In genomic region chr19:2039082-2039958, GRCh38 we compare ENCODE assay signal across 16 cellular contexts. TPM values are rescaled to one million over a fixed set of nuclear protein-coding genes. Genes with fewer than 3 reads are reported as not detected.
A peak's percentile ranks its signal among the peaks of the same experiment; 100 is the strongest.
DNase-seq lines count a peak whose midpoint lies in the region; ATAC-seq and TF ChIP-seq lines count a peak whose summit lies in the region.
"Had no signal": no experiment of that assay in that cellular context is flagged by ENCODE, and none has a peak within 500 bp of the region (broad histone marks: within the 10 kb centered on the region; RNA-seq: fewer than 3 reads in every experiment).

No MANE protein-coding gene starts in this region.

- peaks cover 22% of the 10 kb centered on the region for H3K4me1 ChIP-seq in cardiac muscle cell (ENCODE audit: low read depth)
- H3K4me1 ChIP-seq in naive thymus-derived CD4-positive, alpha-beta T cell (ENCODE audit: control insufficient read depth in 2 of 2, insufficient read depth in 2 of 2, low read length in 2 of 2) = peaks cover 22 to 36% of the 10 kb centered on the region in 2 donors

- POLR2A ChIA-PET in naive thymus-derived CD4-positive, alpha-beta T cell (lab: Charles Lee) = interaction anchor here (0.6 to 5.5 kb wide), 3 partner anchors 10 to 17 kb away, joined by 3 to 42 read pairs (median 21); partner anchors contain the start of gene MKNK2

- H3K27ac Mint-ChIP-seq in naive thymus-derived CD4-positive, alpha-beta T cell = peak overlapping the region in 7 of 9 donors; percentile 49 to 86 (median 77)

- H3K27ac ChIP-seq in cardiac muscle cell (peak overlapping the region; percentile 32), coronary artery (peak overlapping the region; percentile 1 to 97)
- peak overlapping the region; percentile 35 for H3K27ac ChIP-seq in naive thymus-derived CD4-positive, alpha-beta T cell (ENCODE audit: low read depth, low read length)
- H3K27ac ChIP-seq: GM23248, SJSA1 had no signal

- peaks cover 0 to 9% (median 0%) of the 10 kb centered on the region in 5 donors for H3K36me3 Mint-ChIP-seq in naive thymus-derived CD4-positive, alpha-beta T cell

- intact Hi-C loops in Right ventricle myocardium inferior (cut with DNase I) = no loop called here
- intact Hi-C loops in naive thymus-derived CD4-positive, alpha-beta T cell (cut with micrococcal nuclease) = no loop called here

- H3K27me3 ChIP-seq in cardiac muscle cell = no peaks in the 10 kb centered on the region
- no peaks in the 10 kb centered on the region for H3K27me3 ChIP-seq in naive thymus-derived CD4-positive, alpha-beta T cell (ENCODE audit: control insufficient read depth in 2 of 2, insufficient read depth in 2 of 2, low read length in 2 of 2)
- H3K27me3 ChIP-seq: SJSA1 had no signal

- H3K4me3 Mint-ChIP-seq in naive thymus-derived CD4-positive, alpha-beta T cell = peak overlapping the region in 2 of 10 donors; percentile 37 to 48

- peaks cover 4 to 37% (median 25%) of the 10 kb centered on the region in 7 donors for H3K4me1 Mint-ChIP-seq in naive thymus-derived CD4-positive, alpha-beta T cell

- DNase-seq in cardiac muscle cell (ENCODE audit: low read depth in 1 of 2, low spot score in 1 of 2) (no peak), Right ventricle myocardium inferior (ENCODE audit: missing footprints) (no peak), coronary artery (ENCODE audit: low spot score) (no peak), GM19240 (ENCODE audit: insufficient read length, low spot score) (no peak), DMS153 (lab: John Stamatoyannopoulos, UW) (no peak)
- no peak for DNase-seq in naive thymus-derived CD4-positive, alpha-beta T cell
- DNase-seq: activated CD4-positive, alpha-beta T cell treated with anti-CD3 and anti-CD28 coated beads, Interleukin-2, amount 50 U/mL, for 1 hour; effector CD4-positive, alpha-beta T cell; GM23248; hippocampal formation; NCI-H1436 treated with DMSO at 0.1 percent for 48 hours; NCI-H82; retina had no signal

- no peaks in the 10 kb centered on the region for H3K9me3 ChIP-seq in cardiac muscle cell (ENCODE audit: low read depth)
- peaks cover 0 to 4% (median 0%) of the 10 kb centered on the region in 3 experiments for H3K9me3 ChIP-seq in naive thymus-derived CD4-positive, alpha-beta T cell (ENCODE audit: control insufficient read depth in 2 of 3, low read length in 3 of 3)

- no peaks in the 10 kb centered on the region for H3K36me3 ChIP-seq in cardiac muscle cell
- H3K36me3 ChIP-seq in naive thymus-derived CD4-positive, alpha-beta T cell (ENCODE audit: control insufficient read depth in 2 of 3, insufficient read depth in 3 of 3, low read length in 3 of 3) = peaks cover 0 to 56% (median 24%) of the 10 kb centered on the region in 3 experiments

- H3K4me3 ChIP-seq in cardiac muscle cell (no peak overlapping the region), coronary artery (no peak overlapping the region)
- no peak overlapping the region for H3K4me3 ChIP-seq in naive thymus-derived CD4-positive, alpha-beta T cell (ENCODE audit: low read length)
- H3K4me3 ChIP-seq: GM23248, SJSA1 had no signal

- ATAC-seq in Right ventricle myocardium inferior = no peak
- ATAC-seq in naive thymus-derived CD4-positive, alpha-beta T cell = no peak
- no peak for ATAC-seq in GM21423 (IDR thresholded peaks at IDR 0.05; ENCODE audit: unreplicated experiment)
- ATAC-seq in GM18909 (IDR thresholded peaks at IDR 0.05; ENCODE audit: poor library complexity, unreplicated experiment) = no peak

- no peaks in the 10 kb centered on the region for H3K27me3 Mint-ChIP-seq in naive thymus-derived CD4-positive, alpha-beta T cell

- H3K9me3 Mint-ChIP-seq in naive thymus-derived CD4-positive, alpha-beta T cell = peaks cover 0 to 3% (median 0%) of the 10 kb centered on the region in 11 donors

- TF ChIP-seq CTCF in cardiac muscle cell (IDR thresholded peaks at IDR 0.05; ENCODE audit: low read depth, low read length) (no peak), coronary artery (IDR thresholded peaks at IDR 0.05) (no peak)

- CTCF ChIA-PET in naive thymus-derived CD4-positive, alpha-beta T cell (lab: Charles Lee) = no interaction called here

RNA-seq across cellular contexts. Expression of gene MKNK2, which starts 11.7 kb away (rescaled TPM):
- total RNA-seq in cardiac muscle cell = 72.5 and 76.6 TPM in 2 replicates
- polyA plus RNA-seq in cardiac muscle cell = 72.8 and 87.2 TPM in 2 replicates
- total RNA-seq in Right ventricle myocardium inferior = 234 TPM
- total RNA-seq in naive thymus-derived CD4-positive, alpha-beta T cell = 100 to 1,000 TPM; 190 to 347 (median 238) TPM
- polyA plus RNA-seq in naive thymus-derived CD4-positive, alpha-beta T cell = 10 to 100 TPM; 28.8 to 52.9 TPM

RNA-seq across cellular contexts. Expression of gene BTBD2, which starts 23.8 kb away (rescaled TPM):
- 133 and 155 TPM in 2 replicates for total RNA-seq in cardiac muscle cell
- 126 and 149 TPM in 2 replicates for polyA plus RNA-seq in cardiac muscle cell
- total RNA-seq in Right ventricle myocardium inferior = 48.7 TPM
- total RNA-seq in naive thymus-derived CD4-positive, alpha-beta T cell = 10 to 100 TPM; 53.0 to 70.8 (median 67.5) TPM
- polyA plus RNA-seq in naive thymus-derived CD4-positive, alpha-beta T cell = 1 to 10 TPM; 5.2 to 6.5 TPM

RNA-seq across cellular contexts. Expression of gene MOB3A, which starts 56.8 kb away (rescaled TPM):
- total RNA-seq in cardiac muscle cell (15.1 and 17.4 TPM in 2 replicates), Right ventricle myocardium inferior (14.3 TPM)
- 21.6 and 22.0 TPM in 2 replicates for polyA plus RNA-seq in cardiac muscle cell
- total RNA-seq in naive thymus-derived CD4-positive, alpha-beta T cell = 100 to 1,000 TPM in 4 of 5 experiments, 10 to 100 TPM in 1; 93.2 to 269 (median 117) TPM
- polyA plus RNA-seq in naive thymus-derived CD4-positive, alpha-beta T cell = 100 to 1,000 TPM in 1 of 2 donors, 10 to 100 TPM in 1; 49.5 to 114 TPM

RNA-seq across cellular contexts. Expression of gene IZUMO4, which starts 57.4 kb away (rescaled TPM):
- 10.5 and 11.6 TPM in 2 replicates for total RNA-seq in cardiac muscle cell
- polyA plus RNA-seq in cardiac muscle cell = 2.6 and 4.9 TPM in 2 replicates
- 1.4 TPM for total RNA-seq in Right ventricle myocardium inferior
- total RNA-seq in naive thymus-derived CD4-positive, alpha-beta T cell = 10 to 100 TPM; 12.2 to 26.8 (median 15.7) TPM
- polyA plus RNA-seq in naive thymus-derived CD4-positive, alpha-beta T cell = 1 to 10 TPM in 1 of 2 donors, under 1 TPM in 1; 0.73 to 1.9 TPM
